ENCODE assay signal across 20 cellular contexts in genomic region chr16:20846030-20846429, GRCh38.
"Had no signal": no experiment of that assay in that cellular context is flagged by ENCODE, and none has a peak within 500 bp of the region (broad histone marks: within the 10 kb centered on the region; RNA-seq: fewer than 3 reads in every experiment).

No MANE protein-coding gene starts in this region.

- H3K36me3 ChIP-seq: colonic mucosa, lower lobe of right lung, neural progenitor cell, ovary, tibial nerve, upper lobe of right lung had no signal

- H3K27me3 ChIP-seq: colonic mucosa, neural progenitor cell, ovary, spleen, testis, tibial nerve, upper lobe of right lung had no signal

- FAIRE-seq: frontal cortex had no signal

- H3K27ac ChIP-seq: colonic mucosa, lower lobe of right lung, neural progenitor cell, ovary, spleen, testis, tibial nerve, upper lobe of right lung had no signal

- H3K4me1 ChIP-seq: colonic mucosa, neural progenitor cell had no signal

- H3K9me3 ChIP-seq: colonic mucosa, lower lobe of right lung, ovary, spleen, testis, tibial nerve, upper lobe of right lung had no signal

- DNase-seq: colonic mucosa; dermis blood vessel endothelial cell; islet precursor cell; lower lobe of right lung; nucleus accumbens; ovary; spleen; stimulated activated CD4-positive, alpha-beta T cell treated with anti-CD3 and anti-CD28 coated beads, Interleukin-15, amount 100 ng/mL, for 24 hours; stimulated activated CD4-positive, alpha-beta T cell treated with anti-CD3 and anti-CD28 coated beads, Interleukin-1b, Interleukin-23, amount 100 ng/mL, for 48 hours; stimulated activated CD4-positive, alpha-beta T cell treated with anti-CD3 and anti-CD28 coated beads, Interleukin-4, amount 100 ng/mL, for 24 hours; stimulated activated naive B cell treated with anti-CD40 and anti-IgM and Interleukin-4, amounts not matched to agents 10 μg/mL and 1 μg/mL and 100 μg/mL, for 72 hours; stimulated activated naive CD8-positive, alpha-beta T cell treated with anti-CD3 and anti-CD28 coated beads, Interleukin-15, amount 100 ng/mL, for 72 hours; testis; upper lobe of right lung had no signal

- ATAC-seq: left lobe of liver; lower lobe of right lung; natural killer cell treated with Interleukin-12 subunit alpha and Interleukin-12 subunit beta and Interleukin-15 and Interleukin-18, amount 100 ng/mL, for 72 hours; sciatic nerve; stimulated activated naive B cell treated with anti-CD40 and anti-IgM and Interleukin-4, amounts not matched to agents 10 μg/mL and 1 μg/mL and 100 μg/mL, for 72 hours; stimulated activated naive CD8-positive, alpha-beta T cell treated with anti-CD3 and anti-CD28 coated beads, Interleukin-15, amount 100 ng/mL, for 72 hours; upper lobe of right lung had no signal

- H3K4me3 ChIP-seq: colonic mucosa, lower lobe of right lung, neural progenitor cell, ovary, spleen, testis, tibial nerve, upper lobe of right lung had no signal
